ENCODE assay signal across 9 cellular contexts in the genomic region with DNA sequence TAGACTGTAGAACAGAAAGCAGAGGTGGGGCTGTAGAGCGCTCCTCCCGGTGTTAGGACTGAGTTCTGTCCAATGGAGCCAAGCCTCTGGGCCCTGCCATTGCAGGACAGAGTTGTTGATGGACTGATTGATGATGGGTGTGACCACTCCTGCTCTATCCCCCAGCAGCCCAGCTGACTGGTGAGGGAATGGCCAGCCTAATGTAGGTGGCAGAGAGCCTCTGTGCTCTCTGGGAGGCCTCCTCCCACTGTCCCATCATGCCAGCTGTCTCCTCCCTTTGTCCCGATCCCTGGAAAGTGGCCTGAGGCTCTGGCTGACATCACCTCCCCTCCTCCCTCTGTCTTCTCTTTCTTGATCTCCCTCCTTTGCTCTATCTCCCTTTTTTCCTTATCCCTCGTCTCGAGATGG. TPM values are rescaled to one million over a fixed set of nuclear protein-coding genes. Genes with fewer than 3 reads are reported as not detected.
A peak's percentile ranks its signal among the peaks of the same experiment; 100 is the strongest.
DNase-seq lines count a peak whose midpoint lies in the region; ATAC-seq and TF ChIP-seq lines count a peak whose summit lies in the region.
"Had no signal": no experiment of that assay in that cellular context is flagged by ENCODE, and none has a peak within 500 bp of the region (broad histone marks: within the 10 kb centered on the region; RNA-seq: fewer than 3 reads in every experiment).

No MANE protein-coding gene starts in this region.

- H3K4me1 ChIP-seq in breast epithelium: peaks cover 6 to 10% of the 10 kb centered on the region in 2 donors

- no peaks in the 10 kb centered on the region for H3K9me3 ChIP-seq in breast epithelium

- CTCF ChIA-PET in HEK293T (lab: Yijun Ruan, JAX): interaction anchor here (0.9 to 1.0 kb wide), 2 partner anchors 11 to 37 kb away, joined by 3 read pairs; partner anchors contain the start of gene SLC22A17

- DNase-seq in ELF-1 (ENCODE audit: low read depth, low spot score): peak; percentile 89
- peak; percentile 77 to 87 for DNase-seq in breast epithelium (ENCODE audit: low spot score in 2 of 2)
- DNase-seq in sciatic nerve (ENCODE audit: low spot score): peak; percentile 62
- DNase-seq in HEK293T (ENCODE audit: extremely low spot score): no peak
- DNase-seq in SHP77 (lab: John Stamatoyannopoulos, UW): no peak
- DNase-seq in posterior vena cava (ENCODE audit: low spot score): no peak
- DNase-seq in activated naive CD4-positive, alpha-beta T cell (lab: John Stamatoyannopoulos, UW): no peak

- TF ChIP-seq POLR2A in breast epithelium (IDR thresholded peaks at IDR 0.05): peak; percentile 36

- peak overlapping the region; percentile 98 to 99 for H3K27ac ChIP-seq in breast epithelium

- no peak for TF ChIP-seq CTCF in breast epithelium (IDR thresholded peaks at IDR 0.05)

- peak overlapping the region; percentile 60 to 88 (median 65) for H3K4me3 ChIP-seq in breast epithelium
- H3K4me3 ChIP-seq in iPS-11a (ENCODE audit: low read depth, low read length): peak overlapping the region; percentile 65

- H3K27me3 ChIP-seq in breast epithelium: no peaks in the 10 kb centered on the region

- intact Hi-C loops in breast epithelium (cut with DNase I; ENCODE audit: low total_unique reads): loop anchor here (10.0 kb wide), 1 partner anchor 79 kb away; the partner anchor contains the start of gene HOMEZ
- intact Hi-C loops in sciatic nerve (cut with DNase I): no loop called here
- intact Hi-C loops in posterior vena cava (cut with DNase I): no loop called here

- POLR2A ChIA-PET in HEK293T (lab: Yijun Ruan, JAX): interaction anchor here (0.8 kb wide), 1 partner anchor 11 kb away, joined by 3 read pairs; the partner anchor contains the start of gene SLC22A17

- H3K36me3 ChIP-seq in breast epithelium: no peaks in the 10 kb centered on the region

- ATAC-seq in sciatic nerve: peak; percentile 71
- ATAC-seq: Panc1 had no signal

TF ChIP-seq in HEK293T, 16 proteins besides CTCF, POLR2A, EP300 and RAD21:
- TF ChIP-seq ARNT (IDR thresholded peaks at IDR 0.05) (no peak), SUZ12 (IDR thresholded peaks at IDR 0.05) (no peak), FOXA1 (IDR thresholded peaks at IDR 0.05) (no peak), TARDBP (IDR thresholded peaks at IDR 0.05) (no peak), NFRKB (IDR thresholded peaks at IDR 0.05) (no peak), FOXM1 (IDR thresholded peaks at IDR 0.05; ENCODE audit: borderline replicate concordance) (no peak), ZNF384 (IDR thresholded peaks at IDR 0.05) (no peak), ELF4 (IDR thresholded peaks at IDR 0.05) (no peak), CTBP1 (IDR thresholded peaks at IDR 0.05; ENCODE audit: borderline replicate concordance) (no peak), L3MBTL2 (conservative IDR thresholded peaks at IDR 0.05) (no peak)
TF ChIP-seq in HEK293T: peak in this region for 0.

RNA-seq across cellular contexts. Expression of gene EFS, which starts 0.8 kb away (rescaled TPM):
- total RNA-seq in breast epithelium (10 to 100 TPM; 15.7 to 24.6 (median 18.0) TPM), sciatic nerve (46.6 TPM), posterior vena cava (10 to 100 TPM; 19.4 to 20.2 TPM)

RNA-seq across cellular contexts. Expression of gene IL25, which starts 8.4 kb away (rescaled TPM):
- total RNA-seq in breast epithelium: not detected
- total RNA-seq in sciatic nerve: not detected
- not detected for total RNA-seq in posterior vena cava

RNA-seq across cellular contexts. Expression of gene SLC22A17, which starts 11.5 kb away (rescaled TPM):
- total RNA-seq in breast epithelium (10 to 100 TPM in 2 of 3 donors, 1 to 10 TPM in 1; 6.4 to 53.7 (median 52.1) TPM), sciatic nerve (67.3 TPM), posterior vena cava (10 to 100 TPM; 17.7 to 30.6 TPM)

RNA-seq across cellular contexts. Expression of gene CMTM5, which starts 12.7 kb away (rescaled TPM):
- total RNA-seq in breast epithelium (under 1 TPM in 2 of 3 donors, not detected in 1; 0.64 to 0.88 TPM), sciatic nerve (75.3 TPM), posterior vena cava (under 1 TPM; 0.57 to 0.74 TPM)

RNA-seq across cellular contexts. Expression of gene PABPN1, which starts 42.9 kb away (rescaled TPM):
- 10 to 100 TPM; 45.9 to 87.2 (median 74.1) TPM for total RNA-seq in breast epithelium
- 135 TPM for total RNA-seq in sciatic nerve
- 10 to 100 TPM; 67.9 to 79.0 TPM for total RNA-seq in posterior vena cava

Comparison
In these comparisons a context has a peak if more than half of its experiments do, and no peak if none do; other contexts are left out.
1. DNase-seq: peak in ELF-1 (single experiment), breast epithelium (2 of 2) and sciatic nerve (single experiment); none in HEK293T (single experiment), SHP77 (0 of 2), posterior vena cava (single experiment) and activated naive CD4-positive, alpha-beta T cell (0 of 4).